11 cellular contexts compared by ENCODE assay signal in genomic region chr9:89407070-89407469, GRCh38.
DNase-seq lines count a peak whose midpoint lies in the region; ATAC-seq lines count a peak whose summit lies in the region.
"Had no signal": no experiment of that assay in that cellular context is flagged by ENCODE, and none has a peak within 500 bp of the region (broad histone marks: within the 10 kb centered on the region; RNA-seq: fewer than 3 reads in every experiment).

No MANE protein-coding gene starts in this region.

- peaks cover 21 to 50% of the 10 kb centered on the region in 2 donors for H3K36me3 Mint-ChIP-seq in activated T-cell treated with anti-CD3 and anti-CD28 coated beads, Interleukin-2, amount 50 U/mL, for 72 hours (ENCODE audit: insufficient read depth in 2 of 2)
- H3K36me3 Mint-ChIP-seq in T-cell = peaks cover 46% of the 10 kb centered on the region
- peaks cover 41% of the 10 kb centered on the region for H3K36me3 Mint-ChIP-seq in dendritic cell treated with granulocyte-macrophage colony-stimulating factor and Interleukin-4, amounts not matched to agents 40 ng/mL and 50 ng/mL, for 4 days (ENCODE audit: low read depth)
- H3K36me3 Mint-ChIP-seq in stimulated activated naive B cell treated with anti-CD40 and anti-IgM and Interleukin-4, amounts not matched to agents 10 μg/mL and 1 μg/mL and 100 μg/mL, for 72 hours = peaks cover 64 to 85% of the 10 kb centered on the region in 2 donors

- DNase-seq in activated T-cell treated with anti-CD3 and anti-CD28 coated beads, Interleukin-2, amount 50 U/mL, for 72 hours = no peak
- DNase-seq in activated T-cell treated with anti-CD3 and anti-CD28 coated beads, Interleukin-2, amount 50 U/mL, for 48 hours = no peak
- DNase-seq in T-cell (no peak), NCI-H1105 (lab: John Stamatoyannopoulos, UW) (no peak)
- DNase-seq in stimulated activated naive B cell treated with anti-CD40 and anti-IgM and Interleukin-4, amounts not matched to agents 10 μg/mL and 1 μg/mL and 100 μg/mL, for 72 hours = no peak
- DNase-seq: activated gamma-delta T cell treated with Interleukin-2 at 50 U/mL for 16 hours, pancreas had no signal

- intact Hi-C loops in dendritic cell treated with granulocyte-macrophage colony-stimulating factor and Interleukin-4, amounts not matched to agents 40 ng/mL and 50 ng/mL, for 4 days (cut with micrococcal nuclease) = no loop called here

- no peak for ATAC-seq in activated T-cell treated with anti-CD3 and anti-CD28 coated beads, Interleukin-2, amount 50 U/mL, for 72 hours (replicated peaks in 1 of 2)
- ATAC-seq in T-cell (replicated peaks in 1 of 4) = no peak
- no peak for ATAC-seq in stimulated activated naive B cell treated with anti-CD40 and anti-IgM and Interleukin-4, amounts not matched to agents 10 μg/mL and 1 μg/mL and 100 μg/mL, for 72 hours (replicated peaks)
- no peak for ATAC-seq in HG03097 (IDR thresholded peaks at IDR 0.05; ENCODE audit: low FRiP score, unreplicated experiment)
- no peak for ATAC-seq in GM19467 (IDR thresholded peaks at IDR 0.05; ENCODE audit: unreplicated experiment)

- POLR2A ChIA-PET in T-cell (lab: Charles Lee) = interaction anchor here in 1 of 2 donors (0.6 kb wide), 1 partner anchor 83 kb away, joined by 3 read pairs; no protein-coding TSS in a partner anchor

- H3K27me3 Mint-ChIP-seq in activated T-cell treated with anti-CD3 and anti-CD28 coated beads, Interleukin-2, amount 50 U/mL, for 72 hours (ENCODE audit: low read depth) = no peaks in the 10 kb centered on the region
- H3K27me3 Mint-ChIP-seq in T-cell = no peaks in the 10 kb centered on the region
- H3K27me3 Mint-ChIP-seq in dendritic cell treated with granulocyte-macrophage colony-stimulating factor and Interleukin-4, amounts not matched to agents 40 ng/mL and 50 ng/mL, for 4 days = no peaks in the 10 kb centered on the region
- no peaks in the 10 kb centered on the region for H3K27me3 Mint-ChIP-seq in stimulated activated naive B cell treated with anti-CD40 and anti-IgM and Interleukin-4, amounts not matched to agents 10 μg/mL and 1 μg/mL and 100 μg/mL, for 72 hours
- H3K27me3 Mint-ChIP-seq: type B pancreatic cell had no signal

- peaks cover 6 to 9% of the 10 kb centered on the region in 2 donors for H3K9me3 Mint-ChIP-seq in activated T-cell treated with anti-CD3 and anti-CD28 coated beads, Interleukin-2, amount 50 U/mL, for 72 hours
- H3K9me3 Mint-ChIP-seq in T-cell = peaks cover 0 to 5% (median 5%) of the 10 kb centered on the region in 3 donors
- H3K9me3 Mint-ChIP-seq in dendritic cell treated with granulocyte-macrophage colony-stimulating factor and Interleukin-4, amounts not matched to agents 40 ng/mL and 50 ng/mL, for 4 days = peaks cover 8% of the 10 kb centered on the region
- H3K9me3 Mint-ChIP-seq in stimulated activated naive B cell treated with anti-CD40 and anti-IgM and Interleukin-4, amounts not matched to agents 10 μg/mL and 1 μg/mL and 100 μg/mL, for 72 hours = peaks cover 4 to 6% of the 10 kb centered on the region in 2 donors

- H3K4me3 Mint-ChIP-seq in activated T-cell treated with anti-CD3 and anti-CD28 coated beads, Interleukin-2, amount 50 U/mL, for 72 hours = peak overlapping the region; percentile 29 to 37
- H3K4me3 Mint-ChIP-seq in T-cell = peak overlapping the region in 1 of 3 donors; percentile 83
- no peak overlapping the region for H3K4me3 Mint-ChIP-seq in dendritic cell treated with granulocyte-macrophage colony-stimulating factor and Interleukin-4, amounts not matched to agents 40 ng/mL and 50 ng/mL, for 4 days
- peak overlapping the region; percentile 80 to 82 for H3K4me3 Mint-ChIP-seq in stimulated activated naive B cell treated with anti-CD40 and anti-IgM and Interleukin-4, amounts not matched to agents 10 μg/mL and 1 μg/mL and 100 μg/mL, for 72 hours
- H3K4me3 Mint-ChIP-seq: type B pancreatic cell had no signal

- CTCF ChIA-PET in T-cell (lab: Charles Lee) = interaction anchor here (0.7 to 2.7 kb wide), 3 partner anchors 16 to 545 kb away, joined by 3 to 12 read pairs (median 6); no protein-coding TSS in a partner anchor

- peak overlapping the region; percentile 70 for H3K27ac Mint-ChIP-seq in activated T-cell treated with anti-CD3 and anti-CD28 coated beads, Interleukin-2, amount 50 U/mL, for 72 hours
- H3K27ac Mint-ChIP-seq in T-cell = peak overlapping the region; percentile 85 to 89
- peak overlapping the region; percentile 89 for H3K27ac Mint-ChIP-seq in dendritic cell treated with granulocyte-macrophage colony-stimulating factor and Interleukin-4, amounts not matched to agents 40 ng/mL and 50 ng/mL, for 4 days
- H3K27ac Mint-ChIP-seq in stimulated activated naive B cell treated with anti-CD40 and anti-IgM and Interleukin-4, amounts not matched to agents 10 μg/mL and 1 μg/mL and 100 μg/mL, for 72 hours = peak overlapping the region; percentile 92
- H3K27ac Mint-ChIP-seq: type B pancreatic cell had no signal

- peaks cover 73% of the 10 kb centered on the region for H3K4me1 Mint-ChIP-seq in activated T-cell treated with anti-CD3 and anti-CD28 coated beads, Interleukin-2, amount 50 U/mL, for 72 hours (ENCODE audit: low read depth)
- H3K4me1 Mint-ChIP-seq in T-cell = peaks cover 74 to 78% (median 75%) of the 10 kb centered on the region in 3 donors
- H3K4me1 Mint-ChIP-seq in dendritic cell treated with granulocyte-macrophage colony-stimulating factor and Interleukin-4, amounts not matched to agents 40 ng/mL and 50 ng/mL, for 4 days (ENCODE audit: low read depth) = peaks cover 93% of the 10 kb centered on the region
- H3K4me1 Mint-ChIP-seq in stimulated activated naive B cell treated with anti-CD40 and anti-IgM and Interleukin-4, amounts not matched to agents 10 μg/mL and 1 μg/mL and 100 μg/mL, for 72 hours = peaks cover 75 to 88% of the 10 kb centered on the region in 2 donors
